Comparison of ENCODE assay signal across 25 cellular contexts in genomic region chr4:143099693-143100092, GRCh38.
"Had no signal": no experiment of that assay in that cellular context is flagged by ENCODE, and none has a peak within 500 bp of the region (broad histone marks: within the 10 kb centered on the region; RNA-seq: fewer than 3 reads in every experiment).

No MANE protein-coding gene starts in this region.

- FAIRE-seq: islet of Langerhans, kidney, pancreas had no signal

- H3K27ac ChIP-seq: lower lobe of right lung, pancreas, prostate gland, skin epidermis, stomach, testis, thyroid gland, transverse colon, upper lobe of left lung, vagina had no signal

- H3K27me3 ChIP-seq: pancreas, stomach, testis, thyroid gland, transverse colon, upper lobe of left lung, vagina had no signal

- H3K36me3 ChIP-seq: lower lobe of right lung, pancreas, prostate gland, stomach, thyroid gland, transverse colon, upper lobe of left lung, vagina had no signal

- H3K4me3 ChIP-seq: lower lobe of right lung, pancreas, prostate gland, skin epidermis, stomach, testis, thyroid gland, transverse colon, upper lobe of left lung, vagina had no signal

- DNase-seq: hypothalamus; immature natural killer cell; kidney; lower lobe of right lung; mammary epithelial cell; mesenchymal stem cell; naive thymus-derived CD8-positive, alpha-beta T cell; nucleus accumbens; pancreas; stimulated activated CD4-positive, alpha-beta T cell treated with anti-CD3 and anti-CD28 coated beads, Interleukin-12 subunit alpha, Interleukin-12 subunit beta, amount 100 ng/mL, for 4 hours; stimulated activated CD4-positive, alpha-beta T cell treated with anti-CD3 and anti-CD28 coated beads, Interleukin-15, amount 100 ng/mL, for 24 hours; stimulated activated CD4-positive, alpha-beta T cell treated with anti-CD3 and anti-CD28 coated beads, Interleukin-2, amount 100 ng/mL, for 24 hours; stimulated activated CD4-positive, alpha-beta T cell treated with anti-CD3 and anti-CD28 coated beads, Interleukin-4, amount 100 ng/mL, for 1 hour; stimulated activated naive B cell treated with anti-CD40 and anti-IgM and Interleukin-4, amounts not matched to agents 10 μg/mL and 1 μg/mL and 100 μg/mL, for 72 hours; stimulated activated naive CD8-positive, alpha-beta T cell treated with anti-CD3 and anti-CD28 coated beads, Interleukin-15, Interleukin-2, amounts not matched to agents 100 U/mL and 50 U/mL, for 24 hours; stomach; testis; thyroid gland; transverse colon; upper lobe of left lung had no signal

- H3K4me1 ChIP-seq: lower lobe of right lung, pancreas, prostate gland, stomach, testis, thyroid gland, upper lobe of left lung, vagina had no signal

- ATAC-seq: lower lobe of right lung; naive thymus-derived CD8-positive, alpha-beta T cell; pancreas; sciatic nerve; stimulated activated naive B cell treated with anti-CD40 and anti-IgM and Interleukin-4, amounts not matched to agents 10 μg/mL and 1 μg/mL and 100 μg/mL, for 72 hours; stimulated activated naive CD8-positive, alpha-beta T cell treated with anti-CD3 and anti-CD28 coated beads, Interleukin-15, Interleukin-2, amounts not matched to agents 100 U/mL and 50 U/mL, for 24 hours had no signal

- H3K9me3 ChIP-seq: lower lobe of right lung, pancreas, prostate gland, stomach, testis, thyroid gland, transverse colon, upper lobe of left lung, vagina had no signal
